In genomic region chr4:98674404-98675173, GRCh38 we compare ENCODE assay signal across 1 cellular context.
TF ChIP-seq lines count a peak whose summit lies in the region.

No MANE protein-coding gene starts in this region.

TF ChIP-seq in IMR-90, 13 proteins besides CTCF, POLR2A, EP300 and RAD21:
- 0 out of 2 replicates have a peak, but pooled peaks have one; percentile 50 for TF ChIP-seq CEBPB (IDR thresholded peaks at IDR 0.05; ENCODE audit: low read depth, low read length)
- TF ChIP-seq MAFK (IDR thresholded peaks at IDR 0.05; ENCODE audit: low read depth, low read length), result no peak
